1 cellular context compared by ENCODE assay signal in genomic region chr20:63957004-63957689, GRCh38.
A peak's percentile ranks its signal among the peaks of the same experiment; 100 is the strongest.
TF ChIP-seq lines count a peak whose summit lies in the region.

No MANE protein-coding gene starts in this region.

TF ChIP-seq in WTC11, 78 proteins besides CTCF, POLR2A, EP300 and RAD21 (continued from another document):
- TF ChIP-seq, protein P1, sequence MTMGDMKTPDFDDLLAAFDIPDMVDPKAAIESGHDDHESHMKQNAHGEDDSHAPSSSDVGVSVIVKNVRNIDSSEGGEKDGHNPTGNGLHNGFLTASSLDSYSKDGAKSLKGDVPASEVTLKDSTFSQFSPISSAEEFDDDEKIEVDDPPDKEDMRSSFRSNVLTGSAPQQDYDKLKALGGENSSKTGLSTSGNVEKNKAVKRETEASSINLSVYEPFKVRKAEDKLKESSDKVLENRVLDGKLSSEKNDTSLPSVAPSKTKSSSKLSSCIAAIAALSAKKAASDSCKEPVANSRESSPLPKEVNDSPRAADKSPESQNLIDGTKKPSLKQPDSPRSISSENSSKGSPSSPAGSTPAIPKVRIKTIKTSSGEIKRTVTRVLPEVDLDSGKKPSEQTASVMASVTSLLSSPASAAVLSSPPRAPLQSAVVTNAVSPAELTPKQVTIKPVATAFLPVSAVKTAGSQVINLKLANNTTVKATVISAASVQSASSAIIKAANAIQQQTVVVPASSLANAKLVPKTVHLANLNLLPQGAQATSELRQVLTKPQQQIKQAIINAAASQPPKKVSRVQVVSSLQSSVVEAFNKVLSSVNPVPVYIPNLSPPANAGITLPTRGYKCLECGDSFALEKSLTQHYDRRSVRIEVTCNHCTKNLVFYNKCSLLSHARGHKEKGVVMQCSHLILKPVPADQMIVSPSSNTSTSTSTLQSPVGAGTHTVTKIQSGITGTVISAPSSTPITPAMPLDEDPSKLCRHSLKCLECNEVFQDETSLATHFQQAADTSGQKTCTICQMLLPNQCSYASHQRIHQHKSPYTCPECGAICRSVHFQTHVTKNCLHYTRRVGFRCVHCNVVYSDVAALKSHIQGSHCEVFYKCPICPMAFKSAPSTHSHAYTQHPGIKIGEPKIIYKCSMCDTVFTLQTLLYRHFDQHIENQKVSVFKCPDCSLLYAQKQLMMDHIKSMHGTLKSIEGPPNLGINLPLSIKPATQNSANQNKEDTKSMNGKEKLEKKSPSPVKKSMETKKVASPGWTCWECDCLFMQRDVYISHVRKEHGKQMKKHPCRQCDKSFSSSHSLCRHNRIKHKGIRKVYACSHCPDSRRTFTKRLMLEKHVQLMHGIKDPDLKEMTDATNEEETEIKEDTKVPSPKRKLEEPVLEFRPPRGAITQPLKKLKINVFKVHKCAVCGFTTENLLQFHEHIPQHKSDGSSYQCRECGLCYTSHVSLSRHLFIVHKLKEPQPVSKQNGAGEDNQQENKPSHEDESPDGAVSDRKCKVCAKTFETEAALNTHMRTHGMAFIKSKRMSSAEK (CRISPR knock-in tag; IDR thresholded peaks at IDR 0.05; ENCODE audit: borderline replicate concordance), result no peak
- TF ChIP-seq ZNF219 (CRISPR knock-in tag; IDR thresholded peaks at IDR 0.05; ENCODE audit: borderline replicate concordance) (no peak), STAT6 (CRISPR knock-in tag; conservative IDR thresholded peaks at IDR 0.05; ENCODE audit: low read depth) (no peak), FOXP1 (CRISPR knock-in tag; IDR thresholded peaks at IDR 0.05; ENCODE audit: borderline replicate concordance) (peak; percentile 36; the same call in 1 of the 2 replicates), KAT7 (CRISPR knock-in tag; IDR thresholded peaks at IDR 0.05; ENCODE audit: borderline replicate concordance) (no peak), FOXK1 (CRISPR knock-in tag; IDR thresholded peaks at IDR 0.05) (peak; percentile 58; the same call in 1 of the 2 replicates), ZNF281 (CRISPR knock-in tag; IDR thresholded peaks at IDR 0.05) (no peak), TEAD1 (CRISPR knock-in tag; IDR thresholded peaks at IDR 0.05) (0 out of 2 replicates have a peak, but pooled peaks have one; percentile 7), ZNF232 (CRISPR knock-in tag; IDR thresholded peaks at IDR 0.05) (no peak), ETV6 (CRISPR knock-in tag; IDR thresholded peaks at IDR 0.05) (peak; percentile 36; the same call in 1 of the 2 replicates), RELA (CRISPR knock-in tag; IDR thresholded peaks at IDR 0.05; ENCODE audit: borderline replicate concordance) (0 out of 2 replicates have a peak, but pooled peaks have one; percentile 36), CREM (CRISPR knock-in tag; IDR thresholded peaks at IDR 0.05) (peak; percentile 50; the same call in 1 of the 2 replicates), ZNF263 (CRISPR knock-in tag; IDR thresholded peaks at IDR 0.05; ENCODE audit: low read depth) (no peak), FOXJ3 (CRISPR knock-in tag; IDR thresholded peaks at IDR 0.05; ENCODE audit: borderline replicate concordance) (no peak), MAX (CRISPR knock-in tag; IDR thresholded peaks at IDR 0.05) (no peak; the same call in 1 of the 2 replicates), ZNF423 (CRISPR knock-in tag; IDR thresholded peaks at IDR 0.05) (peak; percentile 60), SMAD3 (CRISPR knock-in tag; IDR thresholded peaks at IDR 0.05; ENCODE audit: borderline replicate concordance) (no peak), MYBL2 (CRISPR knock-in tag; IDR thresholded peaks at IDR 0.05) (no peak), ZNF425 (CRISPR knock-in tag; conservative IDR thresholded peaks at IDR 0.05) (no peak), ZNF138 (CRISPR knock-in tag; conservative IDR thresholded peaks at IDR 0.05) (no peak), NR2C2 (CRISPR knock-in tag; IDR thresholded peaks at IDR 0.05) (no peak), ZNF416 (CRISPR knock-in tag; IDR thresholded peaks at IDR 0.05) (no peak), ZNF671 (CRISPR knock-in tag; IDR thresholded peaks at IDR 0.05) (no peak), ZNF317 (CRISPR knock-in tag; IDR thresholded peaks at IDR 0.05; ENCODE audit: borderline replicate concordance, low read depth) (no peak), MXD4 (CRISPR knock-in tag; IDR thresholded peaks at IDR 0.05; ENCODE audit: borderline replicate concordance) (no peak), HMGXB4 (CRISPR knock-in tag; IDR thresholded peaks at IDR 0.05) (peak; percentile 23; the same call in 1 of the 2 replicates)
- TF ChIP-seq, protein P2, sequence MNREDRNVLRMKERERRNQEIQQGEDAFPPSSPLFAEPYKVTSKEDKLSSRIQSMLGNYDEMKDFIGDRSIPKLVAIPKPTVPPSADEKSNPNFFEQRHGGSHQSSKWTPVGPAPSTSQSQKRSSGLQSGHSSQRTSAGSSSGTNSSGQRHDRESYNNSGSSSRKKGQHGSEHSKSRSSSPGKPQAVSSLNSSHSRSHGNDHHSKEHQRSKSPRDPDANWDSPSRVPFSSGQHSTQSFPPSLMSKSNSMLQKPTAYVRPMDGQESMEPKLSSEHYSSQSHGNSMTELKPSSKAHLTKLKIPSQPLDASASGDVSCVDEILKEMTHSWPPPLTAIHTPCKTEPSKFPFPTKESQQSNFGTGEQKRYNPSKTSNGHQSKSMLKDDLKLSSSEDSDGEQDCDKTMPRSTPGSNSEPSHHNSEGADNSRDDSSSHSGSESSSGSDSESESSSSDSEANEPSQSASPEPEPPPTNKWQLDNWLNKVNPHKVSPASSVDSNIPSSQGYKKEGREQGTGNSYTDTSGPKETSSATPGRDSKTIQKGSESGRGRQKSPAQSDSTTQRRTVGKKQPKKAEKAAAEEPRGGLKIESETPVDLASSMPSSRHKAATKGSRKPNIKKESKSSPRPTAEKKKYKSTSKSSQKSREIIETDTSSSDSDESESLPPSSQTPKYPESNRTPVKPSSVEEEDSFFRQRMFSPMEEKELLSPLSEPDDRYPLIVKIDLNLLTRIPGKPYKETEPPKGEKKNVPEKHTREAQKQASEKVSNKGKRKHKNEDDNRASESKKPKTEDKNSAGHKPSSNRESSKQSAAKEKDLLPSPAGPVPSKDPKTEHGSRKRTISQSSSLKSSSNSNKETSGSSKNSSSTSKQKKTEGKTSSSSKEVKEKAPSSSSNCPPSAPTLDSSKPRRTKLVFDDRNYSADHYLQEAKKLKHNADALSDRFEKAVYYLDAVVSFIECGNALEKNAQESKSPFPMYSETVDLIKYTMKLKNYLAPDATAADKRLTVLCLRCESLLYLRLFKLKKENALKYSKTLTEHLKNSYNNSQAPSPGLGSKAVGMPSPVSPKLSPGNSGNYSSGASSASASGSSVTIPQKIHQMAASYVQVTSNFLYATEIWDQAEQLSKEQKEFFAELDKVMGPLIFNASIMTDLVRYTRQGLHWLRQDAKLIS (CRISPR knock-in tag; IDR thresholded peaks at IDR 0.05; ENCODE audit: borderline replicate concordance), result no peak; the same call in 1 of the 2 replicates
- TF ChIP-seq, protein P3, sequence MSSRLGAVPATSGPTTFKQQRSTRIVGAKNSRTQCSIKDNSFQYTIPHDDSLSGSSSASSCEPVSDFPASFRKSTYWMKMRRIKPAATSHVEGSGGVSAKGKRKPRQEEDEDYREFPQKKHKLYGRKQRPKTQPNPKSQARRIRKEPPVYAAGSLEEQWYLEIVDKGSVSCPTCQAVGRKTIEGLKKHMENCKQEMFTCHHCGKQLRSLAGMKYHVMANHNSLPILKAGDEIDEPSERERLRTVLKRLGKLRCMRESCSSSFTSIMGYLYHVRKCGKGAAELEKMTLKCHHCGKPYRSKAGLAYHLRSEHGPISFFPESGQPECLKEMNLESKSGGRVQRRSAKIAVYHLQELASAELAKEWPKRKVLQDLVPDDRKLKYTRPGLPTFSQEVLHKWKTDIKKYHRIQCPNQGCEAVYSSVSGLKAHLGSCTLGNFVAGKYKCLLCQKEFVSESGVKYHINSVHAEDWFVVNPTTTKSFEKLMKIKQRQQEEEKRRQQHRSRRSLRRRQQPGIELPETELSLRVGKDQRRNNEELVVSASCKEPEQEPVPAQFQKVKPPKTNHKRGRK (CRISPR knock-in tag; IDR thresholded peaks at IDR 0.05; ENCODE audit: borderline replicate concordance), result no peak
- TF ChIP-seq, protein P4, sequence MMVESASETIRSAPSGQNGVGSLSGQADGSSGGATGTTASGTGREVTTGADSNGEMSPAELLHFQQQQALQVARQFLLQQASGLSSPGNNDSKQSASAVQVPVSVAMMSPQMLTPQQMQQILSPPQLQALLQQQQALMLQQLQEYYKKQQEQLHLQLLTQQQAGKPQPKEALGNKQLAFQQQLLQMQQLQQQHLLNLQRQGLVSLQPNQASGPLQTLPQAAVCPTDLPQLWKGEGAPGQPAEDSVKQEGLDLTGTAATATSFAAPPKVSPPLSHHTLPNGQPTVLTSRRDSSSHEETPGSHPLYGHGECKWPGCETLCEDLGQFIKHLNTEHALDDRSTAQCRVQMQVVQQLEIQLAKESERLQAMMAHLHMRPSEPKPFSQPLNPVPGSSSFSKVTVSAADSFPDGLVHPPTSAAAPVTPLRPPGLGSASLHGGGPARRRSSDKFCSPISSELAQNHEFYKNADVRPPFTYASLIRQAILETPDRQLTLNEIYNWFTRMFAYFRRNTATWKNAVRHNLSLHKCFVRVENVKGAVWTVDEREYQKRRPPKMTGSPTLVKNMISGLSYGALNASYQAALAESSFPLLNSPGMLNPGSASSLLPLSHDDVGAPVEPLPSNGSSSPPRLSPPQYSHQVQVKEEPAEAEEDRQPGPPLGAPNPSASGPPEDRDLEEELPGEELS (CRISPR knock-in tag; IDR thresholded peaks at IDR 0.05), result peak; percentile 11; the same call in 1 of the 2 replicates
- TF ChIP-seq, protein P5, sequence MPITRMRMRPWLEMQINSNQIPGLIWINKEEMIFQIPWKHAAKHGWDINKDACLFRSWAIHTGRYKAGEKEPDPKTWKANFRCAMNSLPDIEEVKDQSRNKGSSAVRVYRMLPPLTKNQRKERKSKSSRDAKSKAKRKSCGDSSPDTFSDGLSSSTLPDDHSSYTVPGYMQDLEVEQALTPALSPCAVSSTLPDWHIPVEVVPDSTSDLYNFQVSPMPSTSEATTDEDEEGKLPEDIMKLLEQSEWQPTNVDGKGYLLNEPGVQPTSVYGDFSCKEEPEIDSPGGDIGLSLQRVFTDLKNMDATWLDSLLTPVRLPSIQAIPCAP (CRISPR knock-in tag; IDR thresholded peaks at IDR 0.05), result no peak
